Comparison of ENCODE assay signal across 1 cellular context in the genomic region with DNA sequence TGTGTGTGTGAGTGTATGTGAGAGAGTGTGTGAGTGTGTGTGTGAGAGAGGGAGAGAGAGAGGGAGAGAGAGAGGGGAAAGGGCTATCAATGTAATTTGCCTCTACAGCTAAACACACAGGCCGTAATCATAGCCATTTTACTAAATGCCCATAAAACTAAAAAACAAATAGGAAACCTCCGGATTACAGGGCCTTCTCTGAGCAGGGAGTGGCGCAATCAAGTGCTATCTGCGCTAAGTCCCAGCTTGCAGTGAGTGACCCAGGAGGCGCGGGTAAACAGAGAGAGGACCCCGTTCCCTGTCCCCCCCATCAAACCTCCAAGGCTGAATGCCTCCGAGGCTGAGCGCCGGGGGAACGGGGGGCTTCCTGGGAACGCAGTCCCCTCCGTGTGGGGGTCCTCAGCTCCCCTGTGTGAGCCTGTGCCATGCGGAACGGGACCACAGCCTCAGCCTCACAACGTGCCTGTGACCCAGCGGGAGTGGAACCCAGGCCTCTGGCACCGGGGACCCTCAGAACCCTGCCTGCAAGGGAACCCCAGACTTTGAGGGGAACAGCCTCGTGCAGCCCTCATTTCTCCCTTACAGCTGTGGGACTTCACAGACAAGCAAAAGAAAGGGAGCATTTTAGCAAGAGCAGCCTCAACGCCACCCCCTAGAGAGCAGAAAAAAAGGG.
A peak's percentile ranks its signal among the peaks of the same experiment; 100 is the strongest.
TF ChIP-seq lines count a peak whose summit lies in the region.

No MANE protein-coding gene starts in this region.

TF ChIP-seq in HepG2, 621 proteins besides CTCF, POLR2A, EP300 and RAD21 (continued from another document and continues in another):
- TF ChIP-seq FOXK2 (IDR thresholded peaks at IDR 0.05) (no peak), AKAP8 (CRISPR knock-in tag; IDR thresholded peaks at IDR 0.05) (no peak), YEATS4 (CRISPR knock-in tag; IDR thresholded peaks at IDR 0.05; ENCODE audit: borderline replicate concordance) (no peak), ZNF557 (CRISPR knock-in tag; IDR thresholded peaks at IDR 0.05) (no peak), CHD4 (IDR thresholded peaks at IDR 0.05; ENCODE audit: borderline replicate concordance, low read length) (0 out of 2 replicates have a peak, but pooled peaks have one; percentile 14), MTA1 (CRISPR knock-in tag; IDR thresholded peaks at IDR 0.05; ENCODE audit: borderline replicate concordance) (peak; percentile 45; the same call in 1 of the 2 replicates), NFKBIZ (CRISPR knock-in tag; IDR thresholded peaks at IDR 0.05) (peak; percentile 55), KLF16 (CRISPR knock-in tag; IDR thresholded peaks at IDR 0.05) (no peak), MAZ (IDR thresholded peaks at IDR 0.05; ENCODE audit: borderline replicate concordance, low read depth, low read length) (no peak), MAZ (CRISPR knock-in tag; IDR thresholded peaks at IDR 0.05; ENCODE audit: low read depth) (peak; percentile 46), RARA (CRISPR knock-in tag; IDR thresholded peaks at IDR 0.05) (peak; percentile 29), REPIN1 (CRISPR knock-in tag; IDR thresholded peaks at IDR 0.05; ENCODE audit: borderline replicate concordance, low read depth) (0 out of 2 replicates have a peak, but pooled peaks have one; percentile 11), PAX8 (CRISPR knock-in tag; IDR thresholded peaks at IDR 0.05; ENCODE audit: borderline replicate concordance) (no peak), ZNF761 (CRISPR knock-in tag; conservative IDR thresholded peaks at IDR 0.05) (0 out of 2 replicates have a peak, but pooled peaks have one; percentile 52), ZZZ3 (CRISPR knock-in tag; IDR thresholded peaks at IDR 0.05; ENCODE audit: borderline replicate concordance) (no peak), HNRNPL (IDR thresholded peaks at IDR 0.05; ENCODE audit: low read depth, low read length) (0 out of 2 replicates have a peak, but pooled peaks have one; percentile 33), HMGA1 (CRISPR knock-in tag; conservative IDR thresholded peaks at IDR 0.05) (no peak), WIZ (CRISPR knock-in tag; IDR thresholded peaks at IDR 0.05) (no peak), PRMT3 (CRISPR knock-in tag; IDR thresholded peaks at IDR 0.05; ENCODE audit: borderline replicate concordance, low read depth) (no peak), IKZF1 (IDR thresholded peaks at IDR 0.05) (no peak), CHCHD3 (CRISPR knock-in tag; IDR thresholded peaks at IDR 0.05) (no peak), ASH2L (IDR thresholded peaks at IDR 0.05; ENCODE audit: insufficient read length, low read depth, low read length) (no peak), ZNF598 (CRISPR knock-in tag; IDR thresholded peaks at IDR 0.05; ENCODE audit: borderline replicate concordance) (no peak), ZNF709 (CRISPR knock-in tag; IDR thresholded peaks at IDR 0.05) (peak; percentile 84), EHMT2 (IDR thresholded peaks at IDR 0.05; ENCODE audit: borderline replicate concordance, low read depth, low read length) (no peak)
- TF ChIP-seq, protein P1, sequence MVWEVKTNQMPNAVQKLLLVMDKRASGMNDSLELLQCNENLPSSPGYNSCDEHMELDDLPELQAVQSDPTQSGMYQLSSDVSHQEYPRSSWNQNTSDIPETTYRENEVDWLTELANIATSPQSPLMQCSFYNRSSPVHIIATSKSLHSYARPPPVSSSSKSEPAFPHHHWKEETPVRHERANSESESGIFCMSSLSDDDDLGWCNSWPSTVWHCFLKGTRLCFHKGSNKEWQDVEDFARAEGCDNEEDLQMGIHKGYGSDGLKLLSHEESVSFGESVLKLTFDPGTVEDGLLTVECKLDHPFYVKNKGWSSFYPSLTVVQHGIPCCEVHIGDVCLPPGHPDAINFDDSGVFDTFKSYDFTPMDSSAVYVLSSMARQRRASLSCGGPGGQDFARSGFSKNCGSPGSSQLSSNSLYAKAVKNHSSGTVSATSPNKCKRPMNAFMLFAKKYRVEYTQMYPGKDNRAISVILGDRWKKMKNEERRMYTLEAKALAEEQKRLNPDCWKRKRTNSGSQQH (CRISPR knock-in tag; IDR thresholded peaks at IDR 0.05; ENCODE audit: low read depth) = 0 out of 2 replicates have a peak, but pooled peaks have one; percentile 69
- TF ChIP-seq, protein P2, sequence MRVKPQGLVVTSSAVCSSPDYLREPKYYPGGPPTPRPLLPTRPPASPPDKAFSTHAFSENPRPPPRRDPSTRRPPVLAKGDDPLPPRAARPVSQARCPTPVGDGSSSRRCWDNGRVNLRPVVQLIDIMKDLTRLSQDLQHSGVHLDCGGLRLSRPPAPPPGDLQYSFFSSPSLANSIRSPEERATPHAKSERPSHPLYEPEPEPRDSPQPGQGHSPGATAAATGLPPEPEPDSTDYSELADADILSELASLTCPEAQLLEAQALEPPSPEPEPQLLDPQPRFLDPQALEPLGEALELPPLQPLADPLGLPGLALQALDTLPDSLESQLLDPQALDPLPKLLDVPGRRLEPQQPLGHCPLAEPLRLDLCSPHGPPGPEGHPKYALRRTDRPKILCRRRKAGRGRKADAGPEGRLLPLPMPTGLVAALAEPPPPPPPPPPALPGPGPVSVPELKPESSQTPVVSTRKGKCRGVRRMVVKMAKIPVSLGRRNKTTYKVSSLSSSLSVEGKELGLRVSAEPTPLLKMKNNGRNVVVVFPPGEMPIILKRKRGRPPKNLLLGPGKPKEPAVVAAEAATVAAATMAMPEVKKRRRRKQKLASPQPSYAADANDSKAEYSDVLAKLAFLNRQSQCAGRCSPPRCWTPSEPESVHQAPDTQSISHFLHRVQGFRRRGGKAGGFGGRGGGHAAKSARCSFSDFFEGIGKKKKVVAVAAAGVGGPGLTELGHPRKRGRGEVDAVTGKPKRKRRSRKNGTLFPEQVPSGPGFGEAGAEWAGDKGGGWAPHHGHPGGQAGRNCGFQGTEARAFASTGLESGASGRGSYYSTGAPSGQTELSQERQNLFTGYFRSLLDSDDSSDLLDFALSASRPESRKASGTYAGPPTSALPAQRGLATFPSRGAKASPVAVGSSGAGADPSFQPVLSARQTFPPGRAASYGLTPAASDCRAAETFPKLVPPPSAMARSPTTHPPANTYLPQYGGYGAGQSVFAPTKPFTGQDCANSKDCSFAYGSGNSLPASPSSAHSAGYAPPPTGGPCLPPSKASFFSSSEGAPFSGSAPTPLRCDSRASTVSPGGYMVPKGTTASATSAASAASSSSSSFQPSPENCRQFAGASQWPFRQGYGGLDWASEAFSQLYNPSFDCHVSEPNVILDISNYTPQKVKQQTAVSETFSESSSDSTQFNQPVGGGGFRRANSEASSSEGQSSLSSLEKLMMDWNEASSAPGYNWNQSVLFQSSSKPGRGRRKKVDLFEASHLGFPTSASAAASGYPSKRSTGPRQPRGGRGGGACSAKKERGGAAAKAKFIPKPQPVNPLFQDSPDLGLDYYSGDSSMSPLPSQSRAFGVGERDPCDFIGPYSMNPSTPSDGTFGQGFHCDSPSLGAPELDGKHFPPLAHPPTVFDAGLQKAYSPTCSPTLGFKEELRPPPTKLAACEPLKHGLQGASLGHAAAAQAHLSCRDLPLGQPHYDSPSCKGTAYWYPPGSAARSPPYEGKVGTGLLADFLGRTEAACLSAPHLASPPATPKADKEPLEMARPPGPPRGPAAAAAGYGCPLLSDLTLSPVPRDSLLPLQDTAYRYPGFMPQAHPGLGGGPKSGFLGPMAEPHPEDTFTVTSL (CRISPR knock-in tag; IDR thresholded peaks at IDR 0.05; ENCODE audit: borderline replicate concordance) = no peak
- TF ChIP-seq, protein P3, sequence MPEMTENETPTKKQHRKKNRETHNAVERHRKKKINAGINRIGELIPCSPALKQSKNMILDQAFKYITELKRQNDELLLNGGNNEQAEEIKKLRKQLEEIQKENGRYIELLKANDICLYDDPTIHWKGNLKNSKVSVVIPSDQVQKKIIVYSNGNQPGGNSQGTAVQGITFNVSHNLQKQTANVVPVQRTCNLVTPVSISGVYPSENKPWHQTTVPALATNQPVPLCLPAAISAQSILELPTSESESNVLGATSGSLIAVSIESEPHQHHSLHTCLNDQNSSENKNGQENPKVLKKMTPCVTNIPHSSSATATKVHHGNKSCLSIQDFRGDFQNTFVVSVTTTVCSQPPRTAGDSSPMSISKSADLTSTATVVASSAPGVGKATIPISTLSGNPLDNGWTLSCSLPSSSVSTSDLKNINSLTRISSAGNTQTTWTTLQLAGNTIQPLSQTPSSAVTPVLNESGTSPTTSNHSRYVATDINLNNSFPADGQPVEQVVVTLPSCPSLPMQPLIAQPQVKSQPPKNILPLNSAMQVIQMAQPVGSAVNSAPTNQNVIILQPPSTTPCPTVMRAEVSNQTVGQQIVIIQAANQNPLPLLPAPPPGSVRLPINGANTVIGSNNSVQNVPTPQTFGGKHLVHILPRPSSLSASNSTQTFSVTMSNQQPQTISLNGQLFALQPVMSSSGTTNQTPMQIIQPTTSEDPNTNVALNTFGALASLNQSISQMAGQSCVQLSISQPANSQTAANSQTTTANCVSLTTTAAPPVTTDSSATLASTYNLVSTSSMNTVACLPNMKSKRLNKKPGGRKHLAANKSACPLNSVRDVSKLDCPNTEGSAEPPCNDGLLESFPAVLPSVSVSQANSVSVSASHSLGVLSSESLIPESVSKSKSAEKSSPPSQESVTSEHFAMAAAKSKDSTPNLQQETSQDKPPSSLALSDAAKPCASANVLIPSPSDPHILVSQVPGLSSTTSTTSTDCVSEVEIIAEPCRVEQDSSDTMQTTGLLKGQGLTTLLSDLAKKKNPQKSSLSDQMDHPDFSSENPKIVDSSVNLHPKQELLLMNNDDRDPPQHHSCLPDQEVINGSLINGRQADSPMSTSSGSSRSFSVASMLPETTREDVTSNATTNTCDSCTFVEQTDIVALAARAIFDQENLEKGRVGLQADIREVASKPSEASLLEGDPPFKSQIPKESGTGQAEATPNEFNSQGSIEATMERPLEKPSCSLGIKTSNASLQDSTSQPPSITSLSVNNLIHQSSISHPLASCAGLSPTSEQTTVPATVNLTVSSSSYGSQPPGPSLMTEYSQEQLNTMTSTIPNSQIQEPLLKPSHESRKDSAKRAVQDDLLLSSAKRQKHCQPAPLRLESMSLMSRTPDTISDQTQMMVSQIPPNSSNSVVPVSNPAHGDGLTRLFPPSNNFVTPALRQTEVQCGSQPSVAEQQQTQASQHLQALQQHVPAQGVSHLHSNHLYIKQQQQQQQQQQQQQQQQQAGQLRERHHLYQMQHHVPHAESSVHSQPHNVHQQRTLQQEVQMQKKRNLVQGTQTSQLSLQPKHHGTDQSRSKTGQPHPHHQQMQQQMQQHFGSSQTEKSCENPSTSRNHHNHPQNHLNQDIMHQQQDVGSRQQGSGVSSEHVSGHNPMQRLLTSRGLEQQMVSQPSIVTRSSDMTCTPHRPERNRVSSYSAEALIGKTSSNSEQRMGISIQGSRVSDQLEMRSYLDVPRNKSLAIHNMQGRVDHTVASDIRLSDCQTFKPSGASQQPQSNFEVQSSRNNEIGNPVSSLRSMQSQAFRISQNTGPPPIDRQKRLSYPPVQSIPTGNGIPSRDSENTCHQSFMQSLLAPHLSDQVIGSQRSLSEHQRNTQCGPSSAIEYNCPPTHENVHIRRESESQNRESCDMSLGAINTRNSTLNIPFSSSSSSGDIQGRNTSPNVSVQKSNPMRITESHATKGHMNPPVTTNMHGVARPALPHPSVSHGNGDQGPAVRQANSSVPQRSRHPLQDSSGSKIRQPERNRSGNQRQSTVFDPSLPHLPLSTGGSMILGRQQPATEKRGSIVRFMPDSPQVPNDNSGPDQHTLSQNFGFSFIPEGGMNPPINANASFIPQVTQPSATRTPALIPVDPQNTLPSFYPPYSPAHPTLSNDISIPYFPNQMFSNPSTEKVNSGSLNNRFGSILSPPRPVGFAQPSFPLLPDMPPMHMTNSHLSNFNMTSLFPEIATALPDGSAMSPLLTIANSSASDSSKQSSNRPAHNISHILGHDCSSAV (CRISPR knock-in tag; IDR thresholded peaks at IDR 0.05; ENCODE audit: borderline replicate concordance) = no peak
- TF ChIP-seq, protein P4, sequence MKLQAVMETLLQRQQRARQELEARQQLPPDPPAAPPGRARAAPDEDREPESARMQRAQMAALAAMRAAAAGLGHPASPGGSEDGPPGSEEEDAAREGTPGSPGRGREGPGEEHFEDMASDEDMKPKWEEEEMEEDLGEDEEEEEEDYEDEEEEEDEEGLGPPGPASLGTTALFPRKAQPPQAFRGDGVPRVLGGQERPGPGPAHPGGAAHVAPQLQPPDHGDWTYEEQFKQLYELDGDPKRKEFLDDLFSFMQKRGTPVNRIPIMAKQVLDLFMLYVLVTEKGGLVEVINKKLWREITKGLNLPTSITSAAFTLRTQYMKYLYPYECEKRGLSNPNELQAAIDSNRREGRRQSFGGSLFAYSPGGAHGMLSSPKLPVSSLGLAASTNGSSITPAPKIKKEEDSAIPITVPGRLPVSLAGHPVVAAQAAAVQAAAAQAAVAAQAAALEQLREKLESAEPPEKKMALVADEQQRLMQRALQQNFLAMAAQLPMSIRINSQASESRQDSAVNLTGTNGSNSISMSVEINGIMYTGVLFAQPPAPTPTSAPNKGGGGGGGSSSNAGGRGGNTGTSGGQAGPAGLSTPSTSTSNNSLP (IDR thresholded peaks at IDR 0.05; ENCODE audit: low read depth, low read length) = no peak
- TF ChIP-seq, protein P5, sequence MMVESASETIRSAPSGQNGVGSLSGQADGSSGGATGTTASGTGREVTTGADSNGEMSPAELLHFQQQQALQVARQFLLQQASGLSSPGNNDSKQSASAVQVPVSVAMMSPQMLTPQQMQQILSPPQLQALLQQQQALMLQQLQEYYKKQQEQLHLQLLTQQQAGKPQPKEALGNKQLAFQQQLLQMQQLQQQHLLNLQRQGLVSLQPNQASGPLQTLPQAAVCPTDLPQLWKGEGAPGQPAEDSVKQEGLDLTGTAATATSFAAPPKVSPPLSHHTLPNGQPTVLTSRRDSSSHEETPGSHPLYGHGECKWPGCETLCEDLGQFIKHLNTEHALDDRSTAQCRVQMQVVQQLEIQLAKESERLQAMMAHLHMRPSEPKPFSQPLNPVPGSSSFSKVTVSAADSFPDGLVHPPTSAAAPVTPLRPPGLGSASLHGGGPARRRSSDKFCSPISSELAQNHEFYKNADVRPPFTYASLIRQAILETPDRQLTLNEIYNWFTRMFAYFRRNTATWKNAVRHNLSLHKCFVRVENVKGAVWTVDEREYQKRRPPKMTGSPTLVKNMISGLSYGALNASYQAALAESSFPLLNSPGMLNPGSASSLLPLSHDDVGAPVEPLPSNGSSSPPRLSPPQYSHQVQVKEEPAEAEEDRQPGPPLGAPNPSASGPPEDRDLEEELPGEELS (CRISPR knock-in tag; IDR thresholded peaks at IDR 0.05) = peak; percentile 75; the same call in 1 of the 2 replicates
- TF ChIP-seq, protein P6, sequence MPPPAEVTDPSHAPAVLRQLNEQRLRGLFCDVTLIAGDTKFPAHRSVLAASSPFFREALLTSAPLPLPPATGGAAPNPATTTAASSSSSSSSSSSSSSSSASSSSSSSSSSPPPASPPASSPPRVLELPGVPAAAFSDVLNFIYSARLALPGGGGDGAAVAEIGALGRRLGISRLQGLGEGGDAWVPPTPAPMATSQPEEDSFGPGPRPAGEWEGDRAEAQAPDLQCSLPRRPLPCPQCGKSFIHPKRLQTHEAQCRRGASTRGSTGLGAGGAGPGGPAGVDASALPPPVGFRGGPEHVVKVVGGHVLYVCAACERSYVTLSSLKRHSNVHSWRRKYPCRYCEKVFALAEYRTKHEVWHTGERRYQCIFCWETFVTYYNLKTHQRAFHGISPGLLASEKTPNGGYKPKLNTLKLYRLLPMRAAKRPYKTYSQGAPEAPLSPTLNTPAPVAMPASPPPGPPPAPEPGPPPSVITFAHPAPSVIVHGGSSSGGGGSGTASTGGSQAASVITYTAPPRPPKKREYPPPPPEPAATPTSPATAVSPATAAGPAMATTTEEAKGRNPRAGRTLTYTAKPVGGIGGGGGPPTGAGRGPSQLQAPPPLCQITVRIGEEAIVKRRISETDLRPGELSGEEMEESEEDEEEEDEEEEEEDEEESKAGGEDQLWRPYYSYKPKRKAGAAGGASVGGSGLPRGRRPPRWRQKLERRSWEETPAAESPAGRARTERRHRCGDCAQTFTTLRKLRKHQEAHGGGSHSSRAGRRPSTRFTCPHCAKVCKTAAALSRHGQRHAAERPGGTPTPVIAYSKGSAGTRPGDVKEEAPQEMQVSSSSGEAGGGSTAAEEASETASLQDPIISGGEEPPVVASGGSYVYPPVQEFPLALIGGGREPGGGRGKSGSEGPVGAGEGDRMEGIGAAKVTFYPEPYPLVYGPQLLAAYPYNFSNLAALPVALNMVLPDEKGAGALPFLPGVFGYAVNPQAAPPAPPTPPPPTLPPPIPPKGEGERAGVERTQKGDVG (CRISPR knock-in tag; IDR thresholded peaks at IDR 0.05; ENCODE audit: borderline replicate concordance) = no peak
